In the genomic region with DNA sequence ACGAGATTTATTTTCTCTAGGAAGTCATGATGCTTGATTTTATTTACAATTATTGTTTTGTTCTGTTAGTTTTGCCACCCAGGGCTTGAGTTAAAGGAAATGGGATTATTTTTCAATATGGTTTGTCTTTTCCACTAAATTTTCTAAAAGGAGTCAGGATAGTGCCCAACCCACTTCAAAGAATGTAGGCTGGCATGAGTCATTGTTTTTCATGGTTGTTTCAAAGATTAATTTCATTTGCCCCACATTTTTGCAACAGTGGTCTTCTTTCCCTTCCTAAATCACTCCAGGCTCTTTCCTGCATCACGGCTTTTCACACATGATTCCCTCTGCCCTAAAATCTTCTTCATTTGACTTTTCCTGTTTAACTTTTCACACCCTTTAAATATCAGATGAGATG, we compare ENCODE assay signal across 13 cellular contexts. TPM values are rescaled to one million over a fixed set of nuclear protein-coding genes. Genes with fewer than 3 reads are reported as not detected.
DNase-seq lines count a peak whose midpoint lies in the region; ATAC-seq and TF ChIP-seq lines count a peak whose summit lies in the region.
"Had no signal": no experiment of that assay in that cellular context is flagged by ENCODE, and none has a peak within 500 bp of the region (broad histone marks: within the 10 kb centered on the region; RNA-seq: fewer than 3 reads in every experiment).

No MANE protein-coding gene starts in this region.

- 19 to 28% (median 21%) methylated on average over 2 of the region's 2 CpGs for WGBS in spleen, 5 donors

- H3K4me1 Mint-ChIP-seq in T-helper 1 cell treated with Interleukin-12 subunit alpha and Interleukin-12 subunit beta and Interleukin-4 antibody, amounts not matched to agents 30 μg/mL and 1 μg/mL, for 36 hours (ENCODE audit: low read depth): peaks cover 65% of the 10 kb centered on the region
- peaks cover 82% of the 10 kb centered on the region for H3K4me1 Mint-ChIP-seq in central memory CD8-positive, alpha-beta T cell

- peak overlapping the region; percentile 68 for H3K4me2 ChIP-seq in MM.1S (ENCODE audit: low read depth, low read length)

- no peaks in the 10 kb centered on the region for H3K27me3 ChIP-seq in MM.1S (replicated peaks; ENCODE audit: insufficient read depth, low read length)
- no peaks in the 10 kb centered on the region for H3K27me3 ChIP-seq in spleen (replicated peaks in 1 of 7)
- H3K27me3 ChIP-seq: SJSA1 had no signal

- peaks cover 26% of the 10 kb centered on the region for H3F3A ChIP-seq in MM.1S (ENCODE audit: insufficient read depth, low read length)

- H3K27ac ChIP-seq in MM.1S (ENCODE audit: low read length) (peak overlapping the region; percentile 49; the same call in 1 of the 2 replicates), spleen (peak overlapping the region; percentile 71 to 93 (median 84))
- H3K27ac ChIP-seq: SJSA1 had no signal

- H3K27me3 Mint-ChIP-seq in T-helper 1 cell treated with Interleukin-12 subunit alpha and Interleukin-12 subunit beta and Interleukin-4 antibody, amounts not matched to agents 30 μg/mL and 1 μg/mL, for 36 hours (ENCODE audit: low read depth): no peaks in the 10 kb centered on the region
- H3K27me3 Mint-ChIP-seq in central memory CD8-positive, alpha-beta T cell: no peaks in the 10 kb centered on the region

- no peak for TF ChIP-seq POLR2A in spleen (IDR thresholded peaks at IDR 0.05)

- no peaks in the 10 kb centered on the region for H3K9me3 ChIP-seq in MM.1S (replicated peaks; ENCODE audit: insufficient read depth, low read length)
- H3K9me3 ChIP-seq in spleen: peaks cover 0 to 16% (median 8%) of the 10 kb centered on the region in 8 donors
- H3K9me3 ChIP-seq: SJSA1 had no signal

- peak overlapping the region; percentile 85 for H3K4me3 Mint-ChIP-seq in T-helper 1 cell treated with Interleukin-12 subunit alpha and Interleukin-12 subunit beta and Interleukin-4 antibody, amounts not matched to agents 30 μg/mL and 1 μg/mL, for 36 hours
- peak overlapping the region; percentile 88 for H3K4me3 Mint-ChIP-seq in central memory CD8-positive, alpha-beta T cell

- DNase-seq in T-helper 1 cell (no peak), MM.1S (no peak), spleen (no peak), NCI-H2196 (lab: John Stamatoyannopoulos, UW; ENCODE audit: unreplicated experiment) (no peak), midbrain (lab: John Stamatoyannopoulos, UW) (no peak)
- DNase-seq in central memory CD8-positive, alpha-beta T cell (ENCODE audit: low spot score in 2 of 2): no peak
- DNase-seq in stimulated activated CD4-positive, alpha-beta T cell treated with anti-CD3 and anti-CD28 coated beads, Interleukin-12 subunit alpha, Interleukin-12 subunit beta, amount 100 ng/mL, for 4 hours: no peak
- DNase-seq: 8988T, cortex of kidney, glutamatergic neuron, NCI-H2227 treated with DMSO at 0.1 percent for 48 hours had no signal

- peak overlapping the region; percentile 24 for H3K4me3 ChIP-seq in MM.1S (ENCODE audit: low read length)
- H3K4me3 ChIP-seq in spleen: peak overlapping the region; percentile 8 to 79 (median 44)
- H3K4me3 ChIP-seq: SJSA1 had no signal

- H3K36me3 ChIP-seq in MM.1S (replicated peaks; ENCODE audit: insufficient read depth, low read length): no peaks in the 10 kb centered on the region
- H3K36me3 ChIP-seq in spleen: peaks cover 0 to 15% (median 0%) of the 10 kb centered on the region in 6 donors
- H3K36me3 ChIP-seq: SJSA1 had no signal

- no peaks in the 10 kb centered on the region for H3K9me2 ChIP-seq in MM.1S (replicated peaks; ENCODE audit: insufficient read depth, low read length)

- peak overlapping the region; percentile 29 for H2AFZ ChIP-seq in MM.1S (ENCODE audit: low read length)

- no peaks in the 10 kb centered on the region for H4K20me1 ChIP-seq in MM.1S (ENCODE audit: insufficient read depth, low read length)

- intact Hi-C loops in spleen (cut with DNase I; ENCODE audit: low total_unique reads): no loop called here

- peaks cover 33% of the 10 kb centered on the region for H3K36me3 Mint-ChIP-seq in T-helper 1 cell treated with Interleukin-12 subunit alpha and Interleukin-12 subunit beta and Interleukin-4 antibody, amounts not matched to agents 30 μg/mL and 1 μg/mL, for 36 hours (ENCODE audit: low read depth)
- H3K36me3 Mint-ChIP-seq in central memory CD8-positive, alpha-beta T cell (ENCODE audit: insufficient read depth): peaks cover 28% of the 10 kb centered on the region

- H3K4me1 ChIP-seq in MM.1S (ENCODE audit: low read length) (peaks cover 33% of the 10 kb centered on the region), spleen (peaks cover 13 to 78% (median 50%) of the 10 kb centered on the region in 6 donors)

- H3K9ac ChIP-seq in MM.1S (ENCODE audit: low read length): peak overlapping the region; percentile 4; the same call in 1 of the 2 replicates

- H3K27ac Mint-ChIP-seq in T-helper 1 cell treated with Interleukin-12 subunit alpha and Interleukin-12 subunit beta and Interleukin-4 antibody, amounts not matched to agents 30 μg/mL and 1 μg/mL, for 36 hours: peak overlapping the region; percentile 89
- peak overlapping the region; percentile 87 for H3K27ac Mint-ChIP-seq in central memory CD8-positive, alpha-beta T cell (ENCODE audit: low read depth)

- TF ChIP-seq CTCF in MM.1S (IDR thresholded peaks at IDR 0.05; ENCODE audit: low read length) (no peak), spleen (IDR thresholded peaks at IDR 0.05 in 8 of 11, conservative IDR thresholded peaks at IDR 0.05 in 3 of 11) (no peak)

- H3K79me2 ChIP-seq in MM.1S (ENCODE audit: low read length): 0 out of 2 replicates have a peak, but pooled peaks cover 7% of the 10 kb centered on the region

- ATAC-seq in central memory CD8-positive, alpha-beta T cell (replicated peaks; ENCODE audit: extremely low read depth, poor library complexity, severe bottlenecking): no peak

- peaks cover 11% of the 10 kb centered on the region for H3K9me3 Mint-ChIP-seq in T-helper 1 cell treated with Interleukin-12 subunit alpha and Interleukin-12 subunit beta and Interleukin-4 antibody, amounts not matched to agents 30 μg/mL and 1 μg/mL, for 36 hours
- no peaks in the 10 kb centered on the region for H3K9me3 Mint-ChIP-seq in central memory CD8-positive, alpha-beta T cell

RNA-seq across cellular contexts. Expression of gene SLAMF6, which starts 2.5 kb away (rescaled TPM):
- total RNA-seq in spleen: 10 to 100 TPM; 21.5 to 52.4 (median 36.1) TPM
- 10 to 100 TPM; 35.2 to 38.5 (median 37.0) TPM for polyA plus RNA-seq in spleen
- total RNA-seq: SJSA1 had no signal

RNA-seq across cellular contexts. Expression of gene CD84, which starts 58.7 kb away (rescaled TPM):
- 10 to 100 TPM; 50.3 to 76.1 (median 62.5) TPM for total RNA-seq in spleen
- 10 to 100 TPM in 1 of 3 donors, 1 to 10 TPM in 2; 4.7 to 10.9 (median 5.4) TPM for polyA plus RNA-seq in spleen
- total RNA-seq: SJSA1 had no signal
